In the genomic region with DNA sequence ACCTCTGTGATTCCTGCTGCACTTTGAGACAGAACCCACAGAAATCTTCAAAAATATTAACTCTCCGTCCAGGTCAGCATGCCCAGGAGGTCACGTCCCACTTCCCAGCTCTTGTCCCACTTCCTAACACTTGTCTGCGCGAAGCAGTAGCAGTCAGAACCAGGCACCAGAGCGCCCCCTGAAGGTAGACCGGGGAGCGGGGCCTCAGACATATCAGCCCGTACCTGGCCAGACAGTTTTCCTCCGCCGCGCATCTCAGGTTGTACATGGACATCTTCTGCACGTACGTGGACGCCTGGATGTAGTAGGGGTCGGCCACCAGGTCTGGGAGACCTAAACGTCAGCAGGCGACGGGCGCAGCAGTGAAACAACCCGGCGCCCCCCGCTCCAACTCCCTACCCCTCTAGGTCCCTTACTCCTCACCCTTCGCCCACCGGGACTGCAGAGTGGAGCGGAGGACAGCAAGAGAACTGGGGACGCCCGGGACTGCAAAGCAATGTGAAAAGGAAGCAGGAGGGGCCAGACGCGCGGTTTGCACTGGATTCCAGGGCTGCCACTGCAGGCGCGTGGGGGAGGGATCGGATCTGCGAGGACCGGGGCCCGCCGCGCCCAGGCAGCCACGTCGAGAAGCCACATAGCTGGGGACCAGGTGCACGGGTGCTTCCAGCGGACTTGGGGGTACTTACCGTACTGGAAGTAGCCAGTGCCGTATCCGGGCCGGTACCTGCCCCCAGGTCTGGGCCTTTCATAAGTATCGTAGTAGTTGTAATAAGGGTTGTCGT, we compare ENCODE assay signal across 8 cellular contexts. TPM values are rescaled to one million over a fixed set of nuclear protein-coding genes. Genes with fewer than 3 reads are reported as not detected.
A peak's percentile ranks its signal among the peaks of the same experiment; 100 is the strongest.
DNase-seq lines count a peak whose midpoint lies in the region; ATAC-seq and TF ChIP-seq lines count a peak whose summit lies in the region.

No MANE protein-coding gene starts in this region.

- DNase-seq in GM23248: peak; percentile 83
- DNase-seq in NCI-H146 (lab: John Stamatoyannopoulos, UW): peak; percentile 64
- peak; percentile 22 for DNase-seq in epithelial cell of prostate (ENCODE audit: low read depth, low spot score)
- peak; percentile 91 for DNase-seq in mesenteric fat pad (ENCODE audit: low spot score)
- peak; percentile 72 for DNase-seq in stimulated activated naive CD8-positive, alpha-beta T cell treated with anti-CD3 and anti-CD28 coated beads, Interleukin-15, Interleukin-2, amounts not matched to agents 100 U/mL and 50 U/mL, for 24 hours

- H3K9me3 ChIP-seq in DOHH2 (ENCODE audit: control insufficient read depth, insufficient read depth, low read length): peaks cover 3% of the 10 kb centered on the region; the same call in 1 of the 2 replicates
- H3K9me3 ChIP-seq in GM23248 (ENCODE audit: low read depth): no peaks in the 10 kb centered on the region

- no peaks in the 10 kb centered on the region for H3K36me3 ChIP-seq in DOHH2 (ENCODE audit: control insufficient read depth, low read length)
- peaks cover 44% of the 10 kb centered on the region for H3K36me3 ChIP-seq in GM23248 (ENCODE audit: low read depth)

- WGBS in GM23248 (ENCODE audit: low coverage in 1 of 2, low lambda C conversion rate in 2 of 2, missing lambda C conversion rate in 2 of 2), 2 experiments: 1% methylated on average over 48 of the region's 48 CpGs

- H3K4me3 ChIP-seq in DOHH2 (ENCODE audit: low read length) (no peak overlapping the region), GM23248 (peak overlapping the region; percentile 94), WI38 (ENCODE audit: low read depth, low read length) (peak overlapping the region; percentile 87)

- H3K27ac ChIP-seq in DOHH2 (ENCODE audit: low read depth, low read length): no peak overlapping the region
- peak overlapping the region; percentile 96 for H3K27ac ChIP-seq in GM23248
- H3K27ac ChIP-seq in epithelial cell of prostate: peak overlapping the region; percentile 37

- H2AFZ ChIP-seq in GM23248: peak overlapping the region; percentile 56

- no peaks in the 10 kb centered on the region for H3K9me2 ChIP-seq in DOHH2 (replicated peaks; ENCODE audit: control insufficient read depth, low read length)
- no peaks in the 10 kb centered on the region for H3K9me2 ChIP-seq in GM23248 (ENCODE audit: insufficient read depth)

- peak overlapping the region; percentile 97 for H3K9ac ChIP-seq in GM23248

- no peaks in the 10 kb centered on the region for H3K27me3 ChIP-seq in DOHH2 (ENCODE audit: control insufficient read depth, low read length)
- H3K27me3 ChIP-seq in GM23248 (replicated peaks; ENCODE audit: insufficient read depth): no peaks in the 10 kb centered on the region

- peak; percentile 58 for ATAC-seq in stimulated activated naive CD8-positive, alpha-beta T cell treated with anti-CD3 and anti-CD28 coated beads, Interleukin-15, Interleukin-2, amounts not matched to agents 100 U/mL and 50 U/mL, for 24 hours
- ATAC-seq in HG03045 (IDR thresholded peaks at IDR 0.05; ENCODE audit: unreplicated experiment): no peak

- TF ChIP-seq CTCF in DOHH2 (IDR thresholded peaks at IDR 0.05; ENCODE audit: low read depth, low read length, poor library complexity, severe bottlenecking): peak; percentile 15
- TF ChIP-seq CTCF in WI38 (IDR thresholded peaks at IDR 0.05; ENCODE audit: low read depth, low read length): peak; percentile 91

- in situ Hi-C loops in GM23248 (cut with MboI): no loop called here

- H3K79me2 ChIP-seq in DOHH2 (ENCODE audit: control insufficient read depth, low read length): no peaks in the 10 kb centered on the region
- peaks cover 58% of the 10 kb centered on the region for H3K79me2 ChIP-seq in GM23248 (ENCODE audit: insufficient read depth)

- no peak overlapping the region for H3K4me2 ChIP-seq in DOHH2 (ENCODE audit: low read length)
- H3K4me2 ChIP-seq in GM23248 (ENCODE audit: unreplicated experiment): peak overlapping the region; percentile 96

- H3K4me1 ChIP-seq in DOHH2 (ENCODE audit: control insufficient read depth, low read length): peaks cover 12% of the 10 kb centered on the region
- peaks cover 48% of the 10 kb centered on the region for H3K4me1 ChIP-seq in GM23248 (ENCODE audit: insufficient read depth)

- H3F3A ChIP-seq in DOHH2 (ENCODE audit: control insufficient read depth, insufficient read depth) (no peaks in the 10 kb centered on the region), GM23248 (ENCODE audit: insufficient read depth) (peaks cover 62% of the 10 kb centered on the region)

- H4K20me1 ChIP-seq in DOHH2 (ENCODE audit: control insufficient read depth, insufficient read depth, low read depth, low read length) (no peaks in the 10 kb centered on the region), GM23248 (ENCODE audit: insufficient read depth) (peaks cover 21% of the 10 kb centered on the region; the same call in 1 of the 2 replicates)

RNA-seq across cellular contexts. Expression of gene LOX, which starts 1.2 kb away (rescaled TPM):
- 418 and 440 TPM in 2 replicates for total RNA-seq in GM23248 (2014; rRNA removed; shearing (Covaris generic))
- 1,207 and 1,226 TPM in 2 replicates for polyA plus RNA-seq in GM23248 (2016; fragmentation: Nextera tagmentation; extraction: Ambion mirVana)
- 46.3 TPM for total RNA-seq in mesenteric fat pad

RNA-seq across cellular contexts. Expression of gene ZNF474, which starts 52.5 kb away (rescaled TPM):
- total RNA-seq in GM23248 (2014; rRNA removed; shearing (Covaris generic)): 0.43 TPM in 1 of 2 replicates, not detected in the other
- polyA plus RNA-seq in GM23248 (2016; fragmentation: Nextera tagmentation; extraction: Ambion mirVana): 0.21 and 0.23 TPM in 2 replicates
- total RNA-seq in mesenteric fat pad: 0.26 TPM

Comparison
In these comparisons a context has a peak if more than half of its experiments do, and no peak if none do; other contexts are left out.
1. DNase-seq: peak in every context shown above with its lines; median percentile 91 in mesenteric fat pad; 83 in GM23248; 72 in stimulated activated naive CD8-positive, alpha-beta T cell treated with anti-CD3 and anti-CD28 coated beads, Interleukin-15, Interleukin-2, amounts not matched to agents 100 U/mL and 50 U/mL, for 24 hours; 64 in NCI-H146; 22 in epithelial cell of prostate.